Comparison of ENCODE assay signal across 1 cellular context in genomic region chr6:21749754-21750153, GRCh38.
TF ChIP-seq lines count a peak whose summit lies in the region.

No MANE protein-coding gene starts in this region.

TF ChIP-seq in HEK293, 187 proteins besides CTCF, POLR2A, EP300 and RAD21 (continued from another document and continues in another):
- TF ChIP-seq REST (tag by site-specific recombination; IDR thresholded peaks at IDR 0.05) (no peak), ZNF37A (tag by site-specific recombination; IDR thresholded peaks at IDR 0.05) (no peak), YY1 (tag by site-specific recombination; IDR thresholded peaks at IDR 0.05) (peak; percentile 49; the same call in 1 of the 2 replicates), TCF7L2 (IDR thresholded peaks at IDR 0.05; ENCODE audit: borderline replicate concordance, low read depth, low read length) (peak; percentile 91), ZNF571 (tag by site-specific recombination; IDR thresholded peaks at IDR 0.05) (no peak), ZNF76 (tag by site-specific recombination; IDR thresholded peaks at IDR 0.05; ENCODE audit: borderline replicate concordance, low read depth) (peak; percentile 42; the same call in 1 of the 2 replicates), ZBTB20 (tag by site-specific recombination; IDR thresholded peaks at IDR 0.05) (peak; percentile 40; the same call in 1 of the 2 replicates), ZNF645 (tag by site-specific recombination; IDR thresholded peaks at IDR 0.05) (no peak), PRDM6 (tag by site-specific recombination; IDR thresholded peaks at IDR 0.05) (peak; percentile 100), INSM2 (tag by site-specific recombination; IDR thresholded peaks at IDR 0.05) (peak; percentile 92), ZNF155 (tag by site-specific recombination; IDR thresholded peaks at IDR 0.05) (no peak), ZNF837 (tag by site-specific recombination; IDR thresholded peaks at IDR 0.05) (no peak), ZFP3 (tag by site-specific recombination; IDR thresholded peaks at IDR 0.05; ENCODE audit: low read depth) (no peak), ZNF157 (tag by site-specific recombination; IDR thresholded peaks at IDR 0.05) (no peak), ZNF624 (tag by site-specific recombination; IDR thresholded peaks at IDR 0.05) (no peak), ZNF600 (tag by site-specific recombination; IDR thresholded peaks at IDR 0.05) (peak; percentile 77), ZNF473 (tag by site-specific recombination; IDR thresholded peaks at IDR 0.05) (no peak), ZNF16 (tag by site-specific recombination; IDR thresholded peaks at IDR 0.05; ENCODE audit: low read depth) (no peak), ZNF521 (tag by site-specific recombination; IDR thresholded peaks at IDR 0.05) (no peak), KLF16 (tag by site-specific recombination; IDR thresholded peaks at IDR 0.05) (no peak), ZNF23 (tag by site-specific recombination; IDR thresholded peaks at IDR 0.05; ENCODE audit: borderline replicate concordance) (no peak), ZNF175 (tag by site-specific recombination; IDR thresholded peaks at IDR 0.05) (no peak), ZNF354C (tag by site-specific recombination; IDR thresholded peaks at IDR 0.05; ENCODE audit: borderline replicate concordance, low read depth) (no peak), BCL6B (tag by site-specific recombination; IDR thresholded peaks at IDR 0.05) (peak; percentile 49; the same call in 1 of the 2 replicates), PBX3 (CRISPR knock-in tag; IDR thresholded peaks at IDR 0.05) (no peak), SCRT2 (tag by site-specific recombination; IDR thresholded peaks at IDR 0.05) (peak; percentile 51; the same call in 1 of the 2 replicates), ZFHX2 (tag by site-specific recombination; conservative IDR thresholded peaks at IDR 0.05) (no peak), ZNF133 (tag by site-specific recombination; IDR thresholded peaks at IDR 0.05) (no peak), ZNF426 (tag by site-specific recombination; IDR thresholded peaks at IDR 0.05) (no peak), IKZF3 (tag by site-specific recombination; IDR thresholded peaks at IDR 0.05) (peak; percentile 99), ZNF311 (tag by site-specific recombination; IDR thresholded peaks at IDR 0.05; ENCODE audit: borderline replicate concordance) (no peak), GFI1B (tag by site-specific recombination; IDR thresholded peaks at IDR 0.05) (peak; percentile 83), ZNF488 (tag by site-specific recombination; IDR thresholded peaks at IDR 0.05) (0 out of 2 replicates have a peak, but pooled peaks have one; percentile 37), OVOL3 (tag by site-specific recombination; IDR thresholded peaks at IDR 0.05) (peak; percentile 91), ZNF48 (tag by site-specific recombination; IDR thresholded peaks at IDR 0.05) (no peak), ZNF514 (tag by site-specific recombination; IDR thresholded peaks at IDR 0.05) (no peak), ZNF211 (tag by site-specific recombination; IDR thresholded peaks at IDR 0.05; ENCODE audit: low read depth) (no peak), ZNF548 (tag by site-specific recombination; IDR thresholded peaks at IDR 0.05) (no peak), ZNF513 (tag by site-specific recombination; IDR thresholded peaks at IDR 0.05) (no peak; the same call in 1 of the 2 replicates), ZFP37 (tag by site-specific recombination; IDR thresholded peaks at IDR 0.05) (no peak), ZNF549 (tag by site-specific recombination; IDR thresholded peaks at IDR 0.05) (no peak), ZNF146 (tag by site-specific recombination; IDR thresholded peaks at IDR 0.05) (no peak), PRDM2 (tag by site-specific recombination; IDR thresholded peaks at IDR 0.05; ENCODE audit: borderline replicate concordance) (no peak), HOXC10 (CRISPR knock-in tag; IDR thresholded peaks at IDR 0.05) (no peak), ZNF184 (tag by site-specific recombination; IDR thresholded peaks at IDR 0.05) (0 out of 2 replicates have a peak, but pooled peaks have one; percentile 23)
